In genomic region chr17:18319604-18320256, GRCh38 we compare ENCODE assay signal across 8 cellular contexts. TPM values are rescaled to one million over a fixed set of nuclear protein-coding genes. Genes with fewer than 3 reads are reported as not detected.
DNase-seq lines count a peak whose midpoint lies in the region; ATAC-seq and TF ChIP-seq lines count a peak whose summit lies in the region.

No MANE protein-coding gene starts in this region.

- no peak for DNase-seq in CD8-positive, alpha-beta memory T cell
- DNase-seq in HEK293T (ENCODE audit: extremely low spot score) (peak; percentile 52), T-cell (no peak), fibroblast of gingiva (ENCODE audit: low read depth) (peak; percentile 68), progenitor cell of endocrine pancreas (ENCODE audit: low spot score, unreplicated experiment) (no peak)

- no peak for ATAC-seq in T-cell (replicated peaks in 1 of 4)
- no peak for ATAC-seq in GM21723 (IDR thresholded peaks at IDR 0.05; ENCODE audit: unreplicated experiment)
- ATAC-seq in GM21528 (IDR thresholded peaks at IDR 0.05; ENCODE audit: low FRiP score, unreplicated experiment), result no peak
- ATAC-seq in GM19395 (IDR thresholded peaks at IDR 0.05; ENCODE audit: unreplicated experiment), result no peak

- H3K4me1 ChIP-seq in CD8-positive, alpha-beta memory T cell (ENCODE audit: insufficient read depth, low read length), result peaks cover 49% of the 10 kb centered on the region

- H3K27me3 ChIP-seq in CD8-positive, alpha-beta memory T cell (ENCODE audit: insufficient read depth, low read length, poor library complexity, severe bottlenecking), result no peaks in the 10 kb centered on the region

- CTCF ChIA-PET in CD8-positive, alpha-beta memory T cell (lab: Charles Lee), result no interaction called here
- CTCF ChIA-PET in HEK293T (lab: Yijun Ruan, JAX) (interaction anchor here (0.9 kb wide), 1 partner anchor 65 kb away, joined by 3 read pairs; no protein-coding TSS in a partner anchor), T-cell (lab: Charles Lee) (interaction anchor here in 1 of 2 donors (1.3 kb wide), 1 partner anchor 43 kb away, joined by 3 read pairs; the partner anchor contains the start of gene SHMT1)

- H3K27me3 Mint-ChIP-seq in CD8-positive, alpha-beta memory T cell, result peaks cover 0 to 3% of the 10 kb centered on the region in 2 donors
- H3K27me3 Mint-ChIP-seq in T-cell (no peaks in the 10 kb centered on the region), progenitor cell of endocrine pancreas (no peaks in the 10 kb centered on the region)

- H3K9me3 ChIP-seq in CD8-positive, alpha-beta memory T cell (ENCODE audit: low read length), result no peaks in the 10 kb centered on the region

- H3K9me3 Mint-ChIP-seq in CD8-positive, alpha-beta memory T cell, result no peaks in the 10 kb centered on the region
- peaks cover 0 to 4% (median 0%) of the 10 kb centered on the region in 3 donors for H3K9me3 Mint-ChIP-seq in T-cell
- H3K9me3 Mint-ChIP-seq in progenitor cell of endocrine pancreas (ENCODE audit: low read depth), result no peaks in the 10 kb centered on the region

- peaks cover 62 to 74% (median 63%) of the 10 kb centered on the region in 3 donors for H3K4me1 Mint-ChIP-seq in CD8-positive, alpha-beta memory T cell
- peaks cover 62 to 69% (median 62%) of the 10 kb centered on the region in 3 donors for H3K4me1 Mint-ChIP-seq in T-cell
- peaks cover 28% of the 10 kb centered on the region for H3K4me1 Mint-ChIP-seq in progenitor cell of endocrine pancreas (ENCODE audit: low read depth)

- no peak overlapping the region for H3K27ac ChIP-seq in CD8-positive, alpha-beta memory T cell (ENCODE audit: low read depth, low read length)

- peak overlapping the region in 5 of 7 donors; percentile 5 to 77 (median 37) for H3K4me3 Mint-ChIP-seq in CD8-positive, alpha-beta memory T cell
- H3K4me3 Mint-ChIP-seq in T-cell, result peak overlapping the region; percentile 31 to 96 (median 31)
- H3K4me3 Mint-ChIP-seq in progenitor cell of endocrine pancreas (ENCODE audit: low read depth), result no peak overlapping the region

- H3K27ac Mint-ChIP-seq in CD8-positive, alpha-beta memory T cell, result peak overlapping the region in 3 of 8 donors; percentile 33 to 82 (median 58)
- H3K27ac Mint-ChIP-seq in T-cell (peak overlapping the region in 1 of 2 donors; percentile 19), progenitor cell of endocrine pancreas (peak overlapping the region; percentile 74)

- H3K36me3 Mint-ChIP-seq in CD8-positive, alpha-beta memory T cell, result peaks cover 0 to 84% (median 2%) of the 10 kb centered on the region in 3 donors
- H3K36me3 Mint-ChIP-seq in T-cell (peaks cover 38% of the 10 kb centered on the region), progenitor cell of endocrine pancreas (ENCODE audit: insufficient read depth) (peaks cover 5% of the 10 kb centered on the region)

- POLR2A ChIA-PET in CD8-positive, alpha-beta memory T cell (lab: Charles Lee), result no interaction called here
- POLR2A ChIA-PET in HEK293T (lab: Yijun Ruan, JAX) (interaction anchor here (1.6 kb wide), 1 partner anchor 8 kb away, joined by 3 read pairs; no protein-coding TSS in a partner anchor), T-cell (lab: Charles Lee) (no interaction called here)

- H3K36me3 ChIP-seq in CD8-positive, alpha-beta memory T cell (ENCODE audit: insufficient read depth, low read length), result peaks cover 37% of the 10 kb centered on the region

- H3K4me3 ChIP-seq in CD8-positive, alpha-beta memory T cell (ENCODE audit: low read length), result no peak overlapping the region

- TF ChIP-seq CTCF in progenitor cell of endocrine pancreas (IDR thresholded peaks at IDR 0.05; ENCODE audit: unreplicated experiment), result peak; percentile 47

TF ChIP-seq in HEK293T, 16 proteins besides CTCF, POLR2A, EP300 and RAD21:
- TF ChIP-seq FOXK2 (IDR thresholded peaks at IDR 0.05) (no peak), BHLHE40 (IDR thresholded peaks at IDR 0.05; ENCODE audit: borderline replicate concordance) (no peak), NFRKB (IDR thresholded peaks at IDR 0.05) (no peak), TARDBP (IDR thresholded peaks at IDR 0.05) (no peak), ARNT (IDR thresholded peaks at IDR 0.05) (no peak), SP1 (IDR thresholded peaks at IDR 0.05) (no peak)

RNA-seq across cellular contexts. Expression of gene SMCR8, which starts 4.6 kb away (rescaled TPM):
- 10 to 100 TPM; 26.7 to 26.9 TPM for total RNA-seq in CD8-positive, alpha-beta memory T cell
- 4.9 TPM for polyA plus RNA-seq in CD8-positive, alpha-beta memory T cell
- total RNA-seq in T-cell, result 10 to 100 TPM; 38.7 to 46.4 (median 45.9) TPM
- 16.6 and 17.7 TPM in 2 replicates for total RNA-seq in progenitor cell of endocrine pancreas

RNA-seq across cellular contexts. Expression of gene TOP3A, which starts 4.9 kb away (rescaled TPM):
- 10 to 100 TPM; 69.7 to 72.8 TPM for total RNA-seq in CD8-positive, alpha-beta memory T cell
- polyA plus RNA-seq in CD8-positive, alpha-beta memory T cell, result 21.7 TPM
- total RNA-seq in T-cell (10 to 100 TPM; 34.0 to 60.4 (median 52.8) TPM), progenitor cell of endocrine pancreas (60.4 and 63.2 TPM in 2 replicates)

RNA-seq across cellular contexts. Expression of gene SHMT1, which starts 43.6 kb away (rescaled TPM):
- 10 to 100 TPM; 42.4 to 43.8 TPM for total RNA-seq in CD8-positive, alpha-beta memory T cell
- polyA plus RNA-seq in CD8-positive, alpha-beta memory T cell, result 28.8 TPM
- total RNA-seq in T-cell, result 10 to 100 TPM in 3 of 5 donors, 1 to 10 TPM in 2; 8.3 to 14.7 (median 13.1) TPM
- 36.1 and 36.6 TPM in 2 replicates for total RNA-seq in progenitor cell of endocrine pancreas

RNA-seq across cellular contexts. Expression of gene EVPLL, which starts 57.8 kb away (rescaled TPM):
- not detected for total RNA-seq in CD8-positive, alpha-beta memory T cell
- polyA plus RNA-seq in CD8-positive, alpha-beta memory T cell, result not detected
- not detected for total RNA-seq in T-cell
- not detected in 2 replicates for total RNA-seq in progenitor cell of endocrine pancreas

RNA-seq across cellular contexts. Expression of gene MIEF2, which starts 59.3 kb away (rescaled TPM):
- total RNA-seq in CD8-positive, alpha-beta memory T cell, result 1 to 10 TPM; 5.5 to 5.6 TPM
- 14.1 TPM for polyA plus RNA-seq in CD8-positive, alpha-beta memory T cell
- total RNA-seq in T-cell, result 10 to 100 TPM in 4 of 5 donors, 1 to 10 TPM in 1; 10.0 to 19.7 (median 17.6) TPM
- total RNA-seq in progenitor cell of endocrine pancreas, result 18.4 and 22.2 TPM in 2 replicates

Comparison
In these comparisons a context has a peak if more than half of its experiments do, and no peak if none do; other contexts are left out.
1. DNase-seq: peak in HEK293T (single experiment) and fibroblast of gingiva (single experiment); none in CD8-positive, alpha-beta memory T cell (0 of 5), T-cell (0 of 34) and progenitor cell of endocrine pancreas (single experiment).